In the genomic region with DNA sequence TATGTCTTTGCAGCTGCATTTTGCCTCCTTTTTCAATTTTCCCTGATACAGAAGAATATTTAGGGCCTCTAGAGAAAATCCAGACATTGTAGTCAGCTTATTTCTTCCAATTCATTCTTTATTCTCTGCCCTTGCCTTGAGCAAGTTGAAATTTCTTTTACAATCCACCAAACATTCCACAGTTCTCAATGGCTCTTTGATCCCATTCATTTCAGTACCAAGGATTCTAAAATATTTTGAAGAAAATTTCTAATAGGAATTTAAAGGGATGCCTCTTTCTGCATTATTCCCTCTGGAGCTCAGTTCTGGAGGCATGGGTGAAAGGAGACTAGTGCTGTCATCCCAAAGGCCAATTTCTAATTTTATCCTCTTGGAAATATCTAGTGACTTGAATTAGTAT, we compare ENCODE assay signal across 31 cellular contexts.
"Had no signal": no experiment of that assay in that cellular context is flagged by ENCODE, and none has a peak within 500 bp of the region (broad histone marks: within the 10 kb centered on the region; RNA-seq: fewer than 3 reads in every experiment).

No MANE protein-coding gene starts in this region.

- H3K4me3 ChIP-seq: MG63 had no signal

- H3K4me1 Mint-ChIP-seq: activated CD4-positive, alpha-beta T cell treated with anti-CD3 and anti-CD28 coated beads, Interleukin-2, amount 10 ng/mL, durations not matched to agents 24 days and 14 days; activated T-helper 17 cell treated with anti-CD3 and anti-CD28 coated beads, Interleukin-2, amount 50 U/mL, for 72 hours had no signal

- H3K27ac ChIP-seq: brain microvascular endothelial cell had no signal

- H3K27ac Mint-ChIP-seq: activated CD4-positive, alpha-beta T cell treated with anti-CD3 and anti-CD28 coated beads, Interleukin-2, amount 10 ng/mL, durations not matched to agents 24 days and 14 days; activated CD8-positive, alpha-beta T cell treated with anti-CD3 and anti-CD28 coated beads for 36 hours; activated T-cell treated with anti-CD3 and anti-CD28 coated beads, Interleukin-2, amount 50 U/mL, for 72 hours; activated T-helper 17 cell treated with anti-CD3 and anti-CD28 coated beads, Interleukin-2, amount 50 U/mL, for 72 hours; T-helper 1 cell treated with Interleukin-12 subunit alpha and Interleukin-12 subunit beta and Interleukin-4 antibody, amounts not matched to agents 30 μg/mL and 1 μg/mL, for 36 hours; T-helper 2 cell treated with Interferon-gamma antibody and Interleukin-4, amounts not matched to agents 5 μg/mL and 100 μg/mL, for 36 hours had no signal

- H3K9me3 Mint-ChIP-seq: activated CD4-positive, alpha-beta T cell treated with anti-CD3 and anti-CD28 coated beads, Interleukin-2, amount 10 ng/mL, durations not matched to agents 24 days and 14 days; activated CD8-positive, alpha-beta T cell treated with anti-CD3 and anti-CD28 coated beads for 36 hours; activated naive CD8-positive, alpha-beta T cell treated with anti-CD3 and anti-CD28 coated beads for 36 hours; activated T-cell treated with anti-CD3 and anti-CD28 coated beads, Interleukin-2, amount 50 U/mL, for 72 hours; activated T-helper 17 cell treated with anti-CD3 and anti-CD28 coated beads, Interleukin-2, amount 50 U/mL, for 72 hours; T-helper 1 cell treated with Interleukin-12 subunit alpha and Interleukin-12 subunit beta and Interleukin-4 antibody, amounts not matched to agents 30 μg/mL and 1 μg/mL, for 36 hours; T-helper 2 cell treated with Interferon-gamma antibody and Interleukin-4, amounts not matched to agents 5 μg/mL and 100 μg/mL, for 36 hours had no signal

- H3K27me3 ChIP-seq: brain microvascular endothelial cell, MG63 had no signal

- DNase-seq: activated CD4-positive, alpha-beta T cell treated with anti-CD3 and anti-CD28 coated beads, Interleukin-2, amount 10 ng/mL, durations not matched to agents 24 days and 14 days; activated CD4-positive, alpha-beta T cell treated with anti-CD3 and anti-CD28 coated beads, Interleukin-2, amount 50 U/mL, for 4 hours; activated CD8-positive, alpha-beta T cell treated with anti-CD3 and anti-CD28 coated beads for 36 hours; activated effector memory CD4-positive, alpha-beta T cell treated with anti-CD3 and anti-CD28 coated beads, Interleukin-2, amount 50 U/mL, for 16 hours; activated naive CD4-positive, alpha-beta T cell; activated naive CD4-positive, alpha-beta T cell treated with anti-CD3 and anti-CD28 coated beads, Interleukin-2, amount 50 U/mL, for 16 hours; activated naive CD8-positive, alpha-beta T cell treated with anti-CD3 and anti-CD28 coated beads for 36 hours; activated T-cell treated with anti-CD3 and anti-CD28 coated beads, Interleukin-2, amount 50 U/mL, for 1 hour; activated T-cell treated with anti-CD3 and anti-CD28 coated beads, Interleukin-2, amount 50 U/mL, for 72 hours; amniotic stem cell; aorta; brain microvascular endothelial cell; central memory CD4-positive, alpha-beta T cell; Kasumi-1; KG1; MG63; NCI-H1048; NCI-H1105 treated with DMSO at 0.1 percent for 48 hours; NCI-H1436; NCI-H1694; NCI-H1930; NCI-H2081 treated with DMSO at 0.1 percent for 48 hours; NCI-H345; NCI-H524 treated with DMSO at 0.1 percent for 48 hours; NK-92 treated with Interleukin-12 subunit alpha and Interleukin-12 subunit beta, amount 100 ng/mL, for 24 hours; PC-3; Right ventricle myocardium superior; SK-N-SH had no signal

- H3K27me3 Mint-ChIP-seq: activated CD8-positive, alpha-beta T cell treated with anti-CD3 and anti-CD28 coated beads for 36 hours; activated T-helper 17 cell treated with anti-CD3 and anti-CD28 coated beads, Interleukin-2, amount 50 U/mL, for 72 hours had no signal

- H3K9me3 ChIP-seq: MG63, SK-N-SH had no signal

- H3K4me2 ChIP-seq: SK-N-SH had no signal

- H3K36me3 Mint-ChIP-seq: activated naive CD8-positive, alpha-beta T cell treated with anti-CD3 and anti-CD28 coated beads for 36 hours had no signal

- H3K4me3 Mint-ChIP-seq: activated CD4-positive, alpha-beta T cell treated with anti-CD3 and anti-CD28 coated beads, Interleukin-2, amount 10 ng/mL, durations not matched to agents 24 days and 14 days; activated CD8-positive, alpha-beta T cell treated with anti-CD3 and anti-CD28 coated beads for 36 hours; activated naive CD8-positive, alpha-beta T cell treated with anti-CD3 and anti-CD28 coated beads for 36 hours; activated T-cell treated with anti-CD3 and anti-CD28 coated beads, Interleukin-2, amount 50 U/mL, for 72 hours; activated T-helper 17 cell treated with anti-CD3 and anti-CD28 coated beads, Interleukin-2, amount 50 U/mL, for 72 hours; T-helper 1 cell treated with Interleukin-12 subunit alpha and Interleukin-12 subunit beta and Interleukin-4 antibody, amounts not matched to agents 30 μg/mL and 1 μg/mL, for 36 hours; T-helper 2 cell treated with Interferon-gamma antibody and Interleukin-4, amounts not matched to agents 5 μg/mL and 100 μg/mL, for 36 hours had no signal
